In the genomic region with DNA sequence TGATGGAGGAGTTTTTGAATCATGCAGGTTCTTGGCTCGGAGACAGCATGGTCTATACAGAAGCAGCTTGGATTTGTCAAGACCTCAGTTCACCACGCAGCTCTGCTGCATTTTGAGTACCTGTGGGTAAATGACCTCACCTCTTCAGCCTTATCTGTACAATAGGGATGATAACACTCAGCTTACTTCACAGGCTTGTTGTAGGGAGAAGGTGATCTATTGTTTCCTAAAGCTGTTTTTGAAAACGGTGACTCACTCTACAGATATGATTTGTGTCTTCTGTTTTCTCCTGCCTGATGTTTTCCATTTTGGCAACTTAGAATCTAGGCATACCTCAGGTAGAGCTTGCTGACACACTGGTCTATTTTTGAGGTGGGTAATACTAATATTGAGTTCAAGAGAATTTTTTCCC, we compare ENCODE assay signal across 9 cellular contexts.
DNase-seq lines count a peak whose midpoint lies in the region; TF ChIP-seq lines count a peak whose summit lies in the region.
"Had no signal": no experiment of that assay in that cellular context is flagged by ENCODE, and none has a peak within 500 bp of the region (broad histone marks: within the 10 kb centered on the region; RNA-seq: fewer than 3 reads in every experiment).

No MANE protein-coding gene starts in this region.

- no peaks in the 10 kb centered on the region for H3K36me3 Mint-ChIP-seq in endodermal cell (ENCODE audit: low read depth)

- DNase-seq in activated CD4-positive, alpha-beta T cell treated with anti-CD3 and anti-CD28 coated beads for 48 hours = peak; percentile 60
- DNase-seq in activated CD4-positive, alpha-beta T cell treated with anti-CD3 and anti-CD28 coated beads for 4 hours = no peak
- DNase-seq in NCI-H345 (lab: John Stamatoyannopoulos, UW) (peak; percentile 78), endodermal cell (no peak), NOMO-1 (lab: John Stamatoyannopoulos, UW; ENCODE audit: unreplicated experiment in 2 of 2) (no peak)
- DNase-seq in stimulated activated CD4-positive, alpha-beta T cell treated with anti-CD3 and anti-CD28 coated beads, Interleukin-2, amount 100 ng/mL, for 24 hours = peak; percentile 15 to 24
- no peak for DNase-seq in activated effector memory CD4-positive, alpha-beta T cell treated with Interleukin-2 at 50 U/mL for 16 hours
- DNase-seq in stimulated activated naive CD4-positive, alpha-beta T cell (lab: John Stamatoyannopoulos, UW) = no peak
- DNase-seq: esophagus squamous epithelium had no signal

- H3K4me3 ChIP-seq in endodermal cell (ENCODE audit: low read length) = peak overlapping the region; percentile 31
- H3K4me3 ChIP-seq: esophagus squamous epithelium had no signal

- H3K27ac ChIP-seq in endodermal cell (ENCODE audit: low read depth, low read length) = no peak overlapping the region

- no peak for TF ChIP-seq CTCF in endodermal cell (conservative IDR thresholded peaks at IDR 0.05)

- H3K4me3 Mint-ChIP-seq in endodermal cell = no peak overlapping the region

- H3K4me1 ChIP-seq in endodermal cell (ENCODE audit: control insufficient read depth, insufficient read depth, low read length) = peaks cover 13% of the 10 kb centered on the region

- H3K9ac ChIP-seq in endodermal cell (ENCODE audit: extremely low read depth, low read length, poor library complexity, severe bottlenecking) = no peak overlapping the region

- no peaks in the 10 kb centered on the region for H3K36me3 ChIP-seq in endodermal cell (ENCODE audit: control insufficient read depth, insufficient read depth, low read length)
- H3K36me3 ChIP-seq: esophagus squamous epithelium had no signal

- peaks cover 3% of the 10 kb centered on the region for H3K27me3 Mint-ChIP-seq in endodermal cell (ENCODE audit: insufficient read depth)

- no peaks in the 10 kb centered on the region for H3K27me3 ChIP-seq in endodermal cell (ENCODE audit: control insufficient read depth, insufficient read depth, low read length, poor library complexity, severe bottlenecking)
- H3K27me3 ChIP-seq: esophagus squamous epithelium had no signal

- peak overlapping the region; percentile 79 for H3K27ac Mint-ChIP-seq in endodermal cell

- WGBS in endodermal cell (ENCODE audit: insufficient coverage in 1 of 2, insufficient read length in 1 of 2), 2 experiments = 52 to 68% methylated on average over 2 to 3 of the region's 3 CpGs

- H3K4me1 Mint-ChIP-seq in endodermal cell = peaks cover 61% of the 10 kb centered on the region

- H3K9me3 ChIP-seq in endodermal cell (ENCODE audit: control insufficient read depth, low read length) = no peaks in the 10 kb centered on the region
- H3K9me3 ChIP-seq: esophagus squamous epithelium had no signal

- no peaks in the 10 kb centered on the region for H3K9me3 Mint-ChIP-seq in endodermal cell

Comparison
In these comparisons a context has a peak if more than half of its experiments do, and no peak if none do; other contexts are left out.
1. DNase-seq: peak in activated CD4-positive, alpha-beta T cell treated with anti-CD3 and anti-CD28 coated beads for 48 hours (single experiment), NCI-H345 (single experiment) and stimulated activated CD4-positive, alpha-beta T cell treated with anti-CD3 and anti-CD28 coated beads, Interleukin-2, amount 100 ng/mL, for 24 hours (2 of 2); none in activated CD4-positive, alpha-beta T cell treated with anti-CD3 and anti-CD28 coated beads for 4 hours (0 of 2), endodermal cell (single experiment), activated effector memory CD4-positive, alpha-beta T cell treated with Interleukin-2 at 50 U/mL for 16 hours (single experiment), NOMO-1 (0 of 2) and stimulated activated naive CD4-positive, alpha-beta T cell (0 of 6).